33 cellular contexts compared by ENCODE assay signal in the genomic region with DNA sequence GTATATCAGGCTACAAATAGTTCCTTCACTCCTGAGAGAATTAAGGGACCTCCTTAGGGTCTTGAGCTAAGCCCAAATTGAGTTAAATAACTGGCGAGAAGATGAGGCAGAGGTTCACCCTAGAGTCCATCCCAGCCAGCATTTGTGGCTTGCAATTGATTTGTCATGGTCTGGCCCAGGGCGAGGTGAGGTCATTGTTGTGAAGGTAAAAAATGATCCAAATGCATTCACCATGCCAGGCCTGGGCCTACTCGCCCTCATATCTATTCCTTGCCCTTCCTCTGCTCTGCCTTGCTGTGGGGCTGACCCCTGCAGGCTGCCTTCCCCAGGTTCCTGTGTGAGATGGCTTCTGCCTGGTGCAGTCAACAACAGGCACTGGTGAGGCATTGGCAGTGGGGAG.
DNase-seq lines count a peak whose midpoint lies in the region; ATAC-seq lines count a peak whose summit lies in the region.
"Had no signal": no experiment of that assay in that cellular context is flagged by ENCODE, and none has a peak within 500 bp of the region (broad histone marks: within the 10 kb centered on the region; RNA-seq: fewer than 3 reads in every experiment).

No MANE protein-coding gene starts in this region.

- H3K36me3 ChIP-seq in GM23248 (ENCODE audit: low read depth) (no peaks in the 10 kb centered on the region), adipocyte (ENCODE audit: control insufficient read depth, insufficient read depth, low read length, severe bottlenecking) (no peaks in the 10 kb centered on the region), skeletal muscle satellite cell (ENCODE audit: insufficient read depth, low read length) (no peaks in the 10 kb centered on the region)
- H3K36me3 ChIP-seq: adrenal gland, gastroesophageal sphincter, ovary had no signal

- no peaks in the 10 kb centered on the region for H4K20me1 ChIP-seq in GM23248 (ENCODE audit: insufficient read depth)

- no peaks in the 10 kb centered on the region for H3K9me2 ChIP-seq in GM23248 (ENCODE audit: insufficient read depth)

- in situ Hi-C loops in GM23248 (cut with MboI): no loop called here

- H3K9ac ChIP-seq in GM23248 (no peak overlapping the region), adipocyte (ENCODE audit: low read length) (peak overlapping the region; percentile 54), skeletal muscle satellite cell (ENCODE audit: low read depth, low read length) (peak overlapping the region; percentile 63)

- H2AFZ ChIP-seq in GM23248: no peak overlapping the region

- DNase-seq in GM23248: peak; percentile 65
- DNase-seq in adipocyte (ENCODE audit: low read depth): no peak
- DNase-seq in left ventricle myocardium superior: peak; percentile 32
- no peak for DNase-seq in DMS 273 treated with DMSO at 0.1 percent for 48 hours (lab: John Stamatoyannopoulos, UW)
- no peak for DNase-seq in NCI-H1417 (lab: John Stamatoyannopoulos, UW)
- no peak for DNase-seq in T-helper 2 cell
- DNase-seq: activated CD4-positive, alpha-beta T cell treated with anti-CD3 and anti-CD28 coated beads for 48 hours; activated naive CD4-positive, alpha-beta T cell; activated T-cell treated with anti-CD3 and anti-CD28 coated beads, Interleukin-2, amount 50 U/mL, for 4 hours; adrenal gland; Calu3; hypothalamus; KBM-7; midbrain; MM.1S; NCI-H1436; NCI-H446; NCI-H82; ovary; retina; stimulated activated CD4-positive, alpha-beta T cell treated with anti-CD3 and anti-CD28 coated beads, Interleukin-4, amount 100 ng/mL, for 24 hours had no signal

- no peaks in the 10 kb centered on the region for H3K27me3 ChIP-seq in GM23248 (replicated peaks; ENCODE audit: insufficient read depth)
- no peaks in the 10 kb centered on the region for H3K27me3 ChIP-seq in adipocyte (replicated peaks; ENCODE audit: control insufficient read depth, insufficient read depth, low read length)
- H3K27me3 ChIP-seq in skeletal muscle satellite cell (ENCODE audit: control insufficient read depth, insufficient read depth, low read length): no peaks in the 10 kb centered on the region
- H3K27me3 ChIP-seq: adrenal gland, gastroesophageal sphincter, ovary had no signal

- H3K4me1 ChIP-seq in GM23248 (ENCODE audit: insufficient read depth) (peaks cover 85% of the 10 kb centered on the region), adipocyte (ENCODE audit: control insufficient read depth, insufficient read depth, low read length) (peaks cover 76% of the 10 kb centered on the region), skeletal muscle satellite cell (ENCODE audit: control insufficient read depth, insufficient read depth, low read length) (peaks cover 79% of the 10 kb centered on the region)

- no peaks in the 10 kb centered on the region for H3K79me2 ChIP-seq in GM23248 (ENCODE audit: insufficient read depth)

- no peak overlapping the region for H3K4me3 Mint-ChIP-seq in stimulated activated memory B cell treated with anti-CD40 and anti-IgM and Interleukin-4, amounts not matched to agents 10 μg/mL and 1 μg/mL and 100 μg/mL, for 72 hours
- H3K4me3 Mint-ChIP-seq: activated T-cell treated with anti-CD3 and anti-CD28 coated beads, Interleukin-2, amount 50 U/mL, for 4 hours; CD14-positive monocyte; natural killer cell treated with Interleukin-12 subunit alpha and Interleukin-12 subunit beta and Interleukin-15 and Interleukin-18, amount 100 ng/mL, for 72 hours; stimulated activated effector memory CD8-positive, alpha-beta T cell treated with anti-CD3 and anti-CD28 coated beads, Interleukin-12 subunit alpha, Interleukin-12 subunit beta, amount 100 ng/mL, for 72 hours; T-helper 2 cell treated with Interferon-gamma antibody and Interleukin-4, amounts not matched to agents 5 μg/mL and 100 μg/mL, for 36 hours had no signal

- H3K4me2 ChIP-seq in GM23248 (ENCODE audit: unreplicated experiment): peak overlapping the region; percentile 76
- H3K4me2 ChIP-seq in skeletal muscle satellite cell (ENCODE audit: low read length): peak overlapping the region; percentile 61

- no peaks in the 10 kb centered on the region for H3K9me3 Mint-ChIP-seq in stimulated activated memory B cell treated with anti-CD40 and anti-IgM and Interleukin-4, amounts not matched to agents 10 μg/mL and 1 μg/mL and 100 μg/mL, for 72 hours
- H3K9me3 Mint-ChIP-seq: activated T-cell treated with anti-CD3 and anti-CD28 coated beads, Interleukin-2, amount 50 U/mL, for 4 hours; natural killer cell treated with Interleukin-12 subunit alpha and Interleukin-12 subunit beta and Interleukin-15 and Interleukin-18, amount 100 ng/mL, for 72 hours; stimulated activated effector memory CD8-positive, alpha-beta T cell treated with anti-CD3 and anti-CD28 coated beads, Interleukin-12 subunit alpha, Interleukin-12 subunit beta, amount 100 ng/mL, for 72 hours; T-helper 2 cell treated with Interferon-gamma antibody and Interleukin-4, amounts not matched to agents 5 μg/mL and 100 μg/mL, for 36 hours had no signal

- 57 to 71% methylated on average over 3 of the region's 3 CpGs for WGBS in GM23248 (ENCODE audit: low coverage in 1 of 2, low lambda C conversion rate in 2 of 2, missing lambda C conversion rate in 2 of 2), 2 experiments

- H3F3A ChIP-seq in GM23248 (ENCODE audit: insufficient read depth): peaks cover 80% of the 10 kb centered on the region

- peak overlapping the region; percentile 91 for H3K27ac ChIP-seq in GM23248
- H3K27ac ChIP-seq: adrenal gland, ovary, RWPE1, VCaP had no signal

- H3K27me3 Mint-ChIP-seq in stimulated activated memory B cell treated with anti-CD40 and anti-IgM and Interleukin-4, amounts not matched to agents 10 μg/mL and 1 μg/mL and 100 μg/mL, for 72 hours: no peaks in the 10 kb centered on the region

- peak; percentile 5 for ATAC-seq in left ventricle myocardium superior
- ATAC-seq in stimulated activated memory B cell treated with anti-CD40 and anti-IgM and Interleukin-4, amounts not matched to agents 10 μg/mL and 1 μg/mL and 100 μg/mL, for 72 hours: no peak
- ATAC-seq: activated T-cell treated with anti-CD3 and anti-CD28 coated beads, Interleukin-2, amount 50 U/mL, for 4 hours; esophagus mucosa; gastroesophageal sphincter; GM12878; HCT116; natural killer cell treated with Interleukin-12 subunit alpha and Interleukin-12 subunit beta and Interleukin-15 and Interleukin-18, amount 100 ng/mL, for 72 hours; stimulated activated effector memory CD8-positive, alpha-beta T cell treated with anti-CD3 and anti-CD28 coated beads, Interleukin-12 subunit alpha, Interleukin-12 subunit beta, amount 100 ng/mL, for 72 hours had no signal

- intact Hi-C loops in left ventricle myocardium superior (cut with micrococcal nuclease): no loop called here

- H3K9me3 ChIP-seq in GM23248 (ENCODE audit: low read depth): no peaks in the 10 kb centered on the region
- no peaks in the 10 kb centered on the region for H3K9me3 ChIP-seq in adipocyte (ENCODE audit: control insufficient read depth, low read length)
- H3K9me3 ChIP-seq in skeletal muscle satellite cell (replicated peaks; ENCODE audit: low read length): no peaks in the 10 kb centered on the region
- H3K9me3 ChIP-seq: adrenal gland, gastroesophageal sphincter, ovary had no signal

- H3K4me1 Mint-ChIP-seq in stimulated activated memory B cell treated with anti-CD40 and anti-IgM and Interleukin-4, amounts not matched to agents 10 μg/mL and 1 μg/mL and 100 μg/mL, for 72 hours: peaks cover 31% of the 10 kb centered on the region
- H3K4me1 Mint-ChIP-seq: stimulated activated effector memory CD8-positive, alpha-beta T cell treated with anti-CD3 and anti-CD28 coated beads, Interleukin-12 subunit alpha, Interleukin-12 subunit beta, amount 100 ng/mL, for 72 hours had no signal

- no peak overlapping the region for H3K4me3 ChIP-seq in GM23248
- H3K4me3 ChIP-seq in adipocyte (ENCODE audit: low read length): no peak overlapping the region
- peak overlapping the region; percentile 24 for H3K4me3 ChIP-seq in skeletal muscle satellite cell (ENCODE audit: low read length)
- H3K4me3 ChIP-seq: adrenal gland, gastroesophageal sphincter, GM12878, ovary had no signal

- no peaks in the 10 kb centered on the region for H3K36me3 Mint-ChIP-seq in stimulated activated memory B cell treated with anti-CD40 and anti-IgM and Interleukin-4, amounts not matched to agents 10 μg/mL and 1 μg/mL and 100 μg/mL, for 72 hours
- H3K36me3 Mint-ChIP-seq: CD14-positive monocyte; natural killer cell treated with Interleukin-12 subunit alpha and Interleukin-12 subunit beta and Interleukin-15 and Interleukin-18, amount 100 ng/mL, for 72 hours; stimulated activated effector memory CD8-positive, alpha-beta T cell treated with anti-CD3 and anti-CD28 coated beads, Interleukin-12 subunit alpha, Interleukin-12 subunit beta, amount 100 ng/mL, for 72 hours had no signal

- H3K27ac Mint-ChIP-seq in stimulated activated memory B cell treated with anti-CD40 and anti-IgM and Interleukin-4, amounts not matched to agents 10 μg/mL and 1 μg/mL and 100 μg/mL, for 72 hours: no peak overlapping the region
- H3K27ac Mint-ChIP-seq: natural killer cell treated with Interleukin-12 subunit alpha and Interleukin-12 subunit beta and Interleukin-15 and Interleukin-18, amount 100 ng/mL, for 72 hours; stimulated activated effector memory CD8-positive, alpha-beta T cell treated with anti-CD3 and anti-CD28 coated beads, Interleukin-12 subunit alpha, Interleukin-12 subunit beta, amount 100 ng/mL, for 72 hours; T-helper 2 cell treated with Interferon-gamma antibody and Interleukin-4, amounts not matched to agents 5 μg/mL and 100 μg/mL, for 36 hours had no signal

Comparison
In these comparisons a context has a peak if more than half of its experiments do, and no peak if none do; other contexts are left out.
1. DNase-seq: peak in GM23248 (single experiment) and left ventricle myocardium superior (single experiment); none in adipocyte (single experiment), DMS 273 treated with DMSO at 0.1 percent for 48 hours (single experiment), NCI-H1417 (0 of 3) and T-helper 2 cell (0 of 5).